ENCODE assay signal across 28 cellular contexts in genomic region chr7:116477646-116478045, GRCh38. TPM values are rescaled to one million over a fixed set of nuclear protein-coding genes. Genes with fewer than 3 reads are reported as not detected.
"Had no signal": no experiment of that assay in that cellular context is flagged by ENCODE, and none has a peak within 500 bp of the region (broad histone marks: within the 10 kb centered on the region; RNA-seq: fewer than 3 reads in every experiment).

No MANE protein-coding gene starts in this region.

- H3K27ac ChIP-seq: adrenal gland, VCaP had no signal

- H3K9me3 ChIP-seq: adrenal gland had no signal

- H3K27me3 ChIP-seq: adrenal gland had no signal

- DNase-seq: activated CD4-positive, alpha-beta memory T cell treated with anti-CD3 and anti-CD28 coated beads for 36 hours; activated CD4-positive, alpha-beta T cell treated with anti-CD3 and anti-CD28 coated beads, Interleukin-2, amount 10 ng/mL, durations not matched to agents 7 days and 5 days; activated CD4-positive, CD25-positive, alpha-beta regulatory T cell; activated CD8-positive, alpha-beta memory T cell treated with anti-CD3 and anti-CD28 coated beads for 24 hours; activated gamma-delta T cell treated with Interleukin-2 at 50 U/mL for 16 hours; activated naive CD4-positive, alpha-beta T cell treated with anti-CD3 and anti-CD28 coated beads, Interleukin-2, amount 10 ng/mL, durations not matched to agents 7 days and 5 days; activated naive CD8-positive, alpha-beta T cell treated with anti-CD3 and anti-CD28 coated beads for 36 hours; activated T-cell treated with anti-CD3 and anti-CD28 coated beads, Interleukin-2, amount 50 U/mL, for 48 hours; adrenal gland; anterior cingulate cortex; central memory CD4-positive, alpha-beta T cell; Kasumi-1; NCI-H1105 treated with DMSO at 0.1 percent for 48 hours; NCI-H1436 treated with DMSO at 0.1 percent for 48 hours; NCI-H187; NCI-H2081; NCI-H510A treated with DMSO at 0.1 percent for 48 hours; NCI-H69; NK-92 treated with Interleukin-12 subunit alpha and Interleukin-12 subunit beta, amount 100 ng/mL, for 24 hours; OCI-M1; SIG-M5; T-cell; T-helper 2 cell; T1000 had no signal

- H3K4me1 Mint-ChIP-seq: activated CD4-positive, alpha-beta T cell treated with anti-CD3 and anti-CD28 coated beads, Interleukin-2, amount 10 ng/mL, durations not matched to agents 7 days and 5 days; activated naive CD4-positive, alpha-beta T cell treated with anti-CD3 and anti-CD28 coated beads, Interleukin-2, amount 10 ng/mL, durations not matched to agents 7 days and 5 days; activated naive CD8-positive, alpha-beta T cell treated with anti-CD3 and anti-CD28 coated beads for 36 hours had no signal

- ATAC-seq: T-cell had no signal

- H3K4me1 ChIP-seq: adrenal gland had no signal

- H3K36me3 ChIP-seq: adrenal gland had no signal

- FAIRE-seq: bronchial epithelial cell, TTC549 had no signal

- H3K36me3 Mint-ChIP-seq: activated CD4-positive, alpha-beta memory T cell treated with anti-CD3 and anti-CD28 coated beads for 36 hours; activated naive CD4-positive, alpha-beta T cell treated with anti-CD3 and anti-CD28 coated beads, Interleukin-2, amount 10 ng/mL, durations not matched to agents 7 days and 5 days; activated naive CD8-positive, alpha-beta T cell treated with anti-CD3 and anti-CD28 coated beads for 36 hours; T-cell had no signal

- H3K9me3 Mint-ChIP-seq: activated CD4-positive, alpha-beta memory T cell treated with anti-CD3 and anti-CD28 coated beads for 36 hours; activated CD4-positive, alpha-beta T cell treated with anti-CD3 and anti-CD28 coated beads, Interleukin-2, amount 10 ng/mL, durations not matched to agents 7 days and 5 days; activated naive CD8-positive, alpha-beta T cell treated with anti-CD3 and anti-CD28 coated beads for 36 hours had no signal

- H3K27ac Mint-ChIP-seq: activated CD4-positive, alpha-beta memory T cell treated with anti-CD3 and anti-CD28 coated beads for 36 hours; activated CD4-positive, alpha-beta T cell treated with anti-CD3 and anti-CD28 coated beads, Interleukin-2, amount 10 ng/mL, durations not matched to agents 7 days and 5 days; activated naive CD4-positive, alpha-beta T cell treated with anti-CD3 and anti-CD28 coated beads, Interleukin-2, amount 10 ng/mL, durations not matched to agents 7 days and 5 days; activated naive CD8-positive, alpha-beta T cell treated with anti-CD3 and anti-CD28 coated beads for 36 hours; activated T-helper 2 cell treated with anti-CD3 and anti-CD28 coated beads, Interferon-gamma antibody, Interleukin-2, Interleukin-4, amounts not matched to agents 10 μg/mL and 5 μg/mL and 100 μg/mL, durations not matched to agents 14 hours and 24 hours and 36 hours; T-cell had no signal

- H3K4me3 Mint-ChIP-seq: activated CD4-positive, alpha-beta memory T cell treated with anti-CD3 and anti-CD28 coated beads for 36 hours; activated CD4-positive, alpha-beta T cell treated with anti-CD3 and anti-CD28 coated beads, Interleukin-2, amount 10 ng/mL, durations not matched to agents 7 days and 5 days; activated naive CD4-positive, alpha-beta T cell treated with anti-CD3 and anti-CD28 coated beads, Interleukin-2, amount 10 ng/mL, durations not matched to agents 7 days and 5 days; activated naive CD8-positive, alpha-beta T cell treated with anti-CD3 and anti-CD28 coated beads for 36 hours; T-cell had no signal

- H3K4me3 ChIP-seq: adrenal gland had no signal

RNA-seq across cellular contexts. Expression of gene CAV2, which starts 21.9 kb away (rescaled TPM):
- total RNA-seq: activated CD4-positive, alpha-beta memory T cell treated with anti-CD3 and anti-CD28 coated beads for 36 hours; activated CD4-positive, alpha-beta T cell treated with anti-CD3 and anti-CD28 coated beads, Interleukin-2, amount 10 ng/mL, durations not matched to agents 7 days and 5 days; activated naive CD8-positive, alpha-beta T cell treated with anti-CD3 and anti-CD28 coated beads for 36 hours; activated T-helper 2 cell treated with anti-CD3 and anti-CD28 coated beads, Interferon-gamma antibody, Interleukin-2, Interleukin-4, amounts not matched to agents 10 μg/mL and 5 μg/mL and 100 μg/mL, durations not matched to agents 14 hours and 24 hours and 36 hours had no signal

RNA-seq across cellular contexts. Expression of gene CAV1, which starts 47.2 kb away (rescaled TPM):
- total RNA-seq: activated CD4-positive, alpha-beta T cell treated with anti-CD3 and anti-CD28 coated beads, Interleukin-2, amount 10 ng/mL, durations not matched to agents 7 days and 5 days had no signal
